Comparison of ENCODE assay signal across 16 cellular contexts in the genomic region with DNA sequence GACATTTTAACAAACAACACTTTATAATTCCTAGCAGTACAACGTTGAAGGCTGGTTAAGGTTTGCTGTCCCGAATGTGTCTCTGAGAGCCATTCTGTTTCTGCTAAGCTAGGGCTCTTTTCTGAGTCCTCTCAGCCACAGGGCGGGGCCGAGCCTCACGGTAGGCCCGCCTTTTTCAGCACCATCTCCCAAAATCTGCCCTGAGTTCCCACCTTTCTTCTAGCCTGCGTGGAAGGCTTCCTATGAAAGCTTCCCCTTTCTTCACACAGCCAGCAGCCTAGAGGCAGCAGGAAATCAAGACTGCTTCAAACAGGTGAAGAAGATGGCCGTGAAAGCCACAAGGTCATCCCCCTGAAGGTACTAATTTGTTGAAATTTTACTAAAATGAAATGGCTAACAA.
A peak's percentile ranks its signal among the peaks of the same experiment; 100 is the strongest.
DNase-seq lines count a peak whose midpoint lies in the region; TF ChIP-seq lines count a peak whose summit lies in the region.
"Had no signal": no experiment of that assay in that cellular context is flagged by ENCODE, and none has a peak within 500 bp of the region (broad histone marks: within the 10 kb centered on the region; RNA-seq: fewer than 3 reads in every experiment).

No MANE protein-coding gene starts in this region.

- no peaks in the 10 kb centered on the region for H3K9me3 ChIP-seq in SJCRH30 (replicated peaks)

- CTCF ChIA-PET in activated CD4-positive, alpha-beta memory T cell treated with anti-CD3 and anti-CD28 coated beads, Interleukin-2, amount 10 ng/mL, durations not matched to agents 7 days and 5 days (lab: Charles Lee), result no interaction called here

- H3K4me1 ChIP-seq in SJCRH30, result no peaks in the 10 kb centered on the region

- H3K27me3 ChIP-seq in SJCRH30, result no peaks in the 10 kb centered on the region

- H3K27ac Mint-ChIP-seq in type B pancreatic cell, result peak overlapping the region; percentile 95
- no peak overlapping the region for H3K27ac Mint-ChIP-seq in activated CD4-positive, alpha-beta memory T cell treated with anti-CD3 and anti-CD28 coated beads, Interleukin-2, amount 10 ng/mL, durations not matched to agents 7 days and 5 days
- H3K27ac Mint-ChIP-seq: activated naive CD8-positive, alpha-beta T cell treated with anti-CD3 and anti-CD28 coated beads for 36 hours; CD8-positive, alpha-beta memory T cell; stimulated activated naive CD8-positive, alpha-beta T cell treated with anti-CD3 and anti-CD28 coated beads, Interleukin-15, Interleukin-2, amounts not matched to agents 100 ng/mL and 50 ng/mL, for 24 hours; T-cell had no signal

- H3K36me3 Mint-ChIP-seq in type B pancreatic cell, result peaks cover 4% of the 10 kb centered on the region
- H3K36me3 Mint-ChIP-seq in activated CD4-positive, alpha-beta memory T cell treated with anti-CD3 and anti-CD28 coated beads, Interleukin-2, amount 10 ng/mL, durations not matched to agents 7 days and 5 days (ENCODE audit: low read depth), result no peaks in the 10 kb centered on the region
- H3K36me3 Mint-ChIP-seq: activated naive CD8-positive, alpha-beta T cell treated with anti-CD3 and anti-CD28 coated beads for 36 hours; CD8-positive, alpha-beta memory T cell; T-cell had no signal

- DNase-seq in NCI-H2227 (lab: John Stamatoyannopoulos, UW; ENCODE audit: unreplicated experiment) (peak; percentile 18), NCI-H2227 treated with DMSO at 0.1 percent for 48 hours (lab: John Stamatoyannopoulos, UW) (no peak), SJCRH30 (peak; percentile 14 to 34), glomerular visceral epithelial cell (ENCODE audit: extremely low spot score) (peak; percentile 18), type B pancreatic cell (ENCODE audit: extremely low spot score, unreplicated experiment) (no peak), DMS 273 (lab: John Stamatoyannopoulos, UW; ENCODE audit: unreplicated experiment) (no peak), NCI-H69 (lab: John Stamatoyannopoulos, UW) (no peak)
- DNase-seq in activated CD4-positive, alpha-beta memory T cell treated with anti-CD3 and anti-CD28 coated beads, Interleukin-2, amount 10 ng/mL, durations not matched to agents 7 days and 5 days, result no peak
- DNase-seq: activated naive CD8-positive, alpha-beta T cell treated with anti-CD3 and anti-CD28 coated beads for 36 hours; activated T-cell treated with anti-CD3 and anti-CD28 coated beads for 4 hours; CD8-positive, alpha-beta memory T cell; NCI-H2171 treated with DMSO at 0.1 percent for 48 hours; T-cell had no signal

- peak overlapping the region; percentile 69 for H3K4me3 Mint-ChIP-seq in type B pancreatic cell
- H3K4me3 Mint-ChIP-seq in activated CD4-positive, alpha-beta memory T cell treated with anti-CD3 and anti-CD28 coated beads, Interleukin-2, amount 10 ng/mL, durations not matched to agents 7 days and 5 days, result no peak overlapping the region
- H3K4me3 Mint-ChIP-seq: activated naive CD8-positive, alpha-beta T cell treated with anti-CD3 and anti-CD28 coated beads for 36 hours; nephron; stimulated activated naive CD8-positive, alpha-beta T cell treated with anti-CD3 and anti-CD28 coated beads, Interleukin-15, Interleukin-2, amounts not matched to agents 100 ng/mL and 50 ng/mL, for 24 hours; T-cell had no signal

- no peaks in the 10 kb centered on the region for H3K36me3 ChIP-seq in SJCRH30

- POLR2A ChIA-PET in activated CD4-positive, alpha-beta memory T cell treated with anti-CD3 and anti-CD28 coated beads, Interleukin-2, amount 10 ng/mL, durations not matched to agents 7 days and 5 days (lab: Charles Lee), result no interaction called here

- peaks cover 4% of the 10 kb centered on the region for H3K9me3 Mint-ChIP-seq in type B pancreatic cell
- H3K9me3 Mint-ChIP-seq in activated CD4-positive, alpha-beta memory T cell treated with anti-CD3 and anti-CD28 coated beads, Interleukin-2, amount 10 ng/mL, durations not matched to agents 7 days and 5 days, result peaks cover 11% of the 10 kb centered on the region

- no peak for TF ChIP-seq CTCF in type B pancreatic cell (conservative IDR thresholded peaks at IDR 0.05)

- H3K27ac ChIP-seq in SJCRH30, result peak overlapping the region; percentile 53
- H3K27ac ChIP-seq: 22Rv1 had no signal

- H3K4me1 Mint-ChIP-seq in type B pancreatic cell (ENCODE audit: unreplicated experiment), result peaks cover 20% of the 10 kb centered on the region
- no peaks in the 10 kb centered on the region for H3K4me1 Mint-ChIP-seq in activated CD4-positive, alpha-beta memory T cell treated with anti-CD3 and anti-CD28 coated beads, Interleukin-2, amount 10 ng/mL, durations not matched to agents 7 days and 5 days
- H3K4me1 Mint-ChIP-seq: activated naive CD8-positive, alpha-beta T cell treated with anti-CD3 and anti-CD28 coated beads for 36 hours; CD8-positive, alpha-beta memory T cell; T-cell had no signal

- H3K4me3 ChIP-seq in SJCRH30, result peak overlapping the region; percentile 54

- H3K27me3 Mint-ChIP-seq in type B pancreatic cell, result no peaks in the 10 kb centered on the region
- H3K27me3 Mint-ChIP-seq in activated CD4-positive, alpha-beta memory T cell treated with anti-CD3 and anti-CD28 coated beads, Interleukin-2, amount 10 ng/mL, durations not matched to agents 7 days and 5 days, result no peaks in the 10 kb centered on the region
- H3K27me3 Mint-ChIP-seq: activated naive CD8-positive, alpha-beta T cell treated with anti-CD3 and anti-CD28 coated beads for 36 hours; CD8-positive, alpha-beta memory T cell; stimulated activated naive CD8-positive, alpha-beta T cell treated with anti-CD3 and anti-CD28 coated beads, Interleukin-15, Interleukin-2, amounts not matched to agents 100 ng/mL and 50 ng/mL, for 24 hours; T-cell had no signal

Comparison
In these comparisons a context has a peak if more than half of its experiments do, and no peak if none do; other contexts are left out.
1. DNase-seq: peak in NCI-H2227 (single experiment), SJCRH30 (2 of 2) and glomerular visceral epithelial cell (single experiment); none in NCI-H2227 treated with DMSO at 0.1 percent for 48 hours (single experiment), type B pancreatic cell (single experiment), activated CD4-positive, alpha-beta memory T cell treated with anti-CD3 and anti-CD28 coated beads, Interleukin-2, amount 10 ng/mL, durations not matched to agents 7 days and 5 days (single experiment), DMS 273 (single experiment) and NCI-H69 (single experiment).